Comparison of ENCODE assay signal across 8 cellular contexts in genomic region chr1:156020293-156021086, GRCh38. TPM values are rescaled to one million over a fixed set of nuclear protein-coding genes. Genes with fewer than 3 reads are reported as not detected.
DNase-seq lines count a peak whose midpoint lies in the region; ATAC-seq and TF ChIP-seq lines count a peak whose summit lies in the region.

Gene SSR2, minus strand, starts transcription at chr1:156020951. Its CDS starts 784 bp downstream, at chr1:156020167.

- peak within 1 kb of the TSS; percentile 37 to 80 (median 69); a peak in 19 of 22 replicates for H3K27ac ChIP-seq in BLaER1 treated with 17β-estradiol and CSF1 and Interleukin-3, amounts not matched to agents 10 nM and 100 nM
- no peak within 1 kb of the TSS for H3K27ac ChIP-seq in ectodermal cell (ENCODE audit: insufficient read depth, low read depth, low read length, poor library complexity, severe bottlenecking)
- peak within 1 kb of the TSS; percentile 91 for H3K27ac ChIP-seq in lower lobe of right lung

- TF ChIP-seq CTCF in lower lobe of right lung (IDR thresholded peaks at IDR 0.05), result no peak

- ATAC-seq in GM19328 (IDR thresholded peaks at IDR 0.05; ENCODE audit: unreplicated experiment), result peak; percentile 85
- peak; percentile 82 for ATAC-seq in HG03558 (IDR thresholded peaks at IDR 0.05; ENCODE audit: extremely low read depth, unreplicated experiment)
- ATAC-seq in lower lobe of right lung, result peak; percentile 96 to 99

- peak; percentile 88 for DNase-seq in NCI-H748 treated with DMSO at 0.1 percent for 48 hours (lab: John Stamatoyannopoulos, UW)
- DNase-seq in activated CD4-positive, alpha-beta T cell treated with anti-CD3 and anti-CD28 coated beads, Interleukin-2, amount 50 U/mL, for 48 hours, result peak; percentile 80 to 87
- DNase-seq in lower lobe of right lung, result peak; percentile 86
- peak; percentile 69 to 83 (median 81) for DNase-seq in stimulated activated CD4-positive, alpha-beta T cell treated with anti-CD3 and anti-CD28 coated beads, TNF-alpha, amount 100 ng/mL, for 24 hours (ENCODE audit: low read depth in 3 of 3)

- peaks cover 13 to 29% (median 20%) of the 10 kb centered on the region in 10 experiments for H3K4me1 ChIP-seq in BLaER1 treated with 17β-estradiol and CSF1 and Interleukin-3, amounts not matched to agents 10 nM and 100 nM
- H3K4me1 ChIP-seq in ectodermal cell (ENCODE audit: control insufficient read depth, insufficient read depth, low read length), result peaks cover 7% of the 10 kb centered on the region
- H3K4me1 ChIP-seq in lower lobe of right lung, result peaks cover 19% of the 10 kb centered on the region

- peaks cover 0 to 33% (median 7%) of the 10 kb centered on the region in 11 experiments; a peak in 9 of 22 replicates for H4K20me1 ChIP-seq in BLaER1 treated with 17β-estradiol and CSF1 and Interleukin-3, amounts not matched to agents 10 nM and 100 nM

- H3K9ac ChIP-seq in BLaER1 treated with 17β-estradiol and CSF1 and Interleukin-3, amounts not matched to agents 10 nM and 100 nM, result peak within 1 kb of the TSS; percentile 73 to 89 (median 86)

- peaks cover 36 to 45% (median 43%) of the 10 kb centered on the region in 11 experiments for H3K36me3 ChIP-seq in BLaER1 treated with 17β-estradiol and CSF1 and Interleukin-3, amounts not matched to agents 10 nM and 100 nM
- H3K36me3 ChIP-seq in ectodermal cell (ENCODE audit: control insufficient read depth, insufficient read depth, low read length), result peaks cover 15% of the 10 kb centered on the region
- peaks cover 39% of the 10 kb centered on the region for H3K36me3 ChIP-seq in lower lobe of right lung

- WGBS in ectodermal cell, 2 experiments, result 1% methylated on average over 44 of the region's 44 CpGs

- intact Hi-C loops in lower lobe of right lung (cut with DNase I), result no loop called here

- H3K4me3 ChIP-seq in BLaER1 treated with 17β-estradiol and CSF1 and Interleukin-3, amounts not matched to agents 10 nM and 100 nM, result peak within 1 kb of the TSS; percentile 75 to 88 (median 82)
- H3K4me3 ChIP-seq in ectodermal cell (ENCODE audit: insufficient read depth, low read depth, low read length) (peak within 1 kb of the TSS; percentile 77), lower lobe of right lung (peak within 1 kb of the TSS; percentile 74)

- H3K9me3 ChIP-seq in BLaER1 treated with 17β-estradiol and CSF1 and Interleukin-3, amounts not matched to agents 10 nM and 100 nM (replicated peaks in 1 of 11), result no peaks in the 10 kb centered on the region
- H3K9me3 ChIP-seq in ectodermal cell (ENCODE audit: control insufficient read depth, low read length), result no peaks in the 10 kb centered on the region
- H3K9me3 ChIP-seq in lower lobe of right lung, result no peaks in the 10 kb centered on the region

- H3K27me3 ChIP-seq in BLaER1 treated with 17β-estradiol and CSF1 and Interleukin-3, amounts not matched to agents 10 nM and 100 nM, result no peaks in the 10 kb centered on the region; a peak in 2 of 22 replicates
- peaks cover 7% of the 10 kb centered on the region for H3K27me3 ChIP-seq in ectodermal cell (ENCODE audit: control insufficient read depth, insufficient read depth, low read length, poor library complexity, severe bottlenecking)
- H3K27me3 ChIP-seq in lower lobe of right lung (ENCODE audit: low read depth), result no peaks in the 10 kb centered on the region

- peak within 1 kb of the TSS; percentile 82 to 98 (median 92) for H3K4me2 ChIP-seq in BLaER1 treated with 17β-estradiol and CSF1 and Interleukin-3, amounts not matched to agents 10 nM and 100 nM

RNA-seq across cellular contexts. Expression of gene SSR2, which starts in this region (rescaled TPM):
- polyA plus RNA-seq in ectodermal cell (2013, experiment 1 of 4), result 291 TPM
- 312 TPM for polyA plus RNA-seq in ectodermal cell (2013, experiment 2 of 4)
- 261 TPM for polyA plus RNA-seq in ectodermal cell (2013, experiment 3 of 4)
- polyA plus RNA-seq in ectodermal cell (2013, experiment 4 of 4), result 314 TPM
- 207 TPM for total RNA-seq in lower lobe of right lung
